33 cellular contexts compared by ENCODE assay signal in the genomic region with DNA sequence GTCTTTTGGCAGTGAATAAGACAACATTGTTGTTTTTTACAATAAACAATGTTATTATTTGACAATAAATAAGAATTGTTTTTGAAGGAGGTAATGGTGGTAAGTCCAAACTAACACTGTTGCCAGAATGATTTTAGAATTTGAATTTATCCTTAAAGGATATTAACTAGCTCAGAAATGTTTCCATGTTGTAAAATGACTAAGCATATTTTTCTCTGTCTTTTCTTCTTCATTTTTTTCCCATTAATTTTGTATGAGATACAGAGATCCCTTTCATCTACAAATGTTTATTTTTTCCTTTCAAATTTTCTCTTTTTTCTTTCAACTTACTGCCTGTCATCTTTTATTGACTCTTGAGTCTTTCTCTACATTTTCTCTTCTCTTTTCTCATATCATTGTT.
"Had no signal": no experiment of that assay in that cellular context is flagged by ENCODE, and none has a peak within 500 bp of the region (broad histone marks: within the 10 kb centered on the region; RNA-seq: fewer than 3 reads in every experiment).

No MANE protein-coding gene starts in this region.

- H3K36me3 Mint-ChIP-seq: activated CD4-positive, alpha-beta memory T cell treated with anti-CD3 and anti-CD28 coated beads for 36 hours; activated naive CD4-positive, alpha-beta T cell treated with anti-CD3 and anti-CD28 coated beads, Interleukin-2, amount 50 U/mL, for 72 hours had no signal

- H3K4me3 ChIP-seq: ascending aorta, body of pancreas, Peyer's patch, SJCRH30 had no signal

- H3K9me3 ChIP-seq: ascending aorta, body of pancreas, Peyer's patch, SJCRH30 had no signal

- H3K27ac Mint-ChIP-seq: activated CD4-positive, alpha-beta memory T cell treated with anti-CD3 and anti-CD28 coated beads for 36 hours; activated CD4-positive, alpha-beta T cell treated with anti-CD3 and anti-CD28 coated beads, Interleukin-2, amount 10 ng/mL, durations not matched to agents 7 days and 5 days; activated naive CD8-positive, alpha-beta T cell treated with anti-CD3 and anti-CD28 coated beads, Interleukin-2, amount 50 U/mL, for 24 hours; T-helper 17 cell had no signal

- H3K27me3 Mint-ChIP-seq: activated CD4-positive, alpha-beta memory T cell treated with anti-CD3 and anti-CD28 coated beads for 36 hours; activated CD4-positive, alpha-beta T cell treated with anti-CD3 and anti-CD28 coated beads, Interleukin-2, amount 10 ng/mL, durations not matched to agents 7 days and 5 days; activated naive CD8-positive, alpha-beta T cell treated with anti-CD3 and anti-CD28 coated beads, Interleukin-2, amount 50 U/mL, for 24 hours had no signal

- H3K9me3 Mint-ChIP-seq: activated CD4-positive, alpha-beta memory T cell treated with anti-CD3 and anti-CD28 coated beads for 36 hours; activated naive CD4-positive, alpha-beta T cell treated with anti-CD3 and anti-CD28 coated beads, Interleukin-2, amount 50 U/mL, for 72 hours; activated naive CD8-positive, alpha-beta T cell treated with anti-CD3 and anti-CD28 coated beads, Interleukin-2, amount 50 U/mL, for 24 hours; activated T-cell treated with anti-CD3 and anti-CD28 coated beads, Interleukin-2, amount 50 U/mL, for 4 hours had no signal

- H3K4me1 ChIP-seq: body of pancreas, Peyer's patch had no signal

- FAIRE-seq: bronchial epithelial cell, TTC549 had no signal

- H3K36me3 ChIP-seq: ascending aorta, Peyer's patch, SJCRH30 had no signal

- H3K4me1 Mint-ChIP-seq: activated CD4-positive, alpha-beta T cell treated with anti-CD3 and anti-CD28 coated beads, Interleukin-2, amount 10 ng/mL, durations not matched to agents 7 days and 5 days; activated naive CD8-positive, alpha-beta T cell treated with anti-CD3 and anti-CD28 coated beads, Interleukin-2, amount 50 U/mL, for 24 hours had no signal

- DNase-seq: activated CD4-positive, alpha-beta memory T cell treated with anti-CD3 and anti-CD28 coated beads for 36 hours; activated CD4-positive, alpha-beta T cell treated with anti-CD3 and anti-CD28 coated beads, Interleukin-2, amount 10 ng/mL, durations not matched to agents 7 days and 5 days; activated CD4-positive, CD25-positive, alpha-beta regulatory T cell; activated CD8-positive, alpha-beta memory T cell treated with anti-CD3 and anti-CD28 coated beads for 24 hours; activated effector memory CD4-positive, alpha-beta T cell treated with anti-CD3 and anti-CD28 coated beads, Interleukin-2, amount 50 U/mL, for 16 hours; activated naive CD4-positive, alpha-beta T cell treated with Interleukin-2 at 50 U/mL for 16 hours; activated naive CD8-positive, alpha-beta T cell treated with anti-CD3 and anti-CD28 coated beads, Interleukin-2, amount 50 U/mL, for 24 hours; activated T-cell treated with anti-CD3 and anti-CD28 coated beads, Interleukin-2, amount 50 U/mL, for 4 hours; amniotic stem cell; body of pancreas; central memory CD4-positive, alpha-beta T cell; MV-4-11; NCI-H1092 treated with DMSO at 0.1 percent for 48 hours; NCI-H1417 treated with DMSO at 0.1 percent for 48 hours; NCI-H1694; NCI-H2029; NCI-H2107; NCI-H2171 treated with DMSO at 0.1 percent for 48 hours; NCI-H345; NCI-H510A treated with DMSO at 0.1 percent for 48 hours; NCI-H69; NK-92 treated with Interleukin-12 subunit alpha and Interleukin-12 subunit beta, amount 100 ng/mL, for 24 hours; OCI-M1; Peyer's patch; Right ventricle myocardium superior; SJCRH30; T-helper 17 cell; T1000 had no signal

- H3K27me3 ChIP-seq: ascending aorta, body of pancreas, Peyer's patch, SJCRH30 had no signal

- H3K4me3 Mint-ChIP-seq: activated CD4-positive, alpha-beta memory T cell treated with anti-CD3 and anti-CD28 coated beads for 36 hours; activated CD4-positive, alpha-beta T cell treated with anti-CD3 and anti-CD28 coated beads, Interleukin-2, amount 10 ng/mL, durations not matched to agents 7 days and 5 days; activated naive CD8-positive, alpha-beta T cell treated with anti-CD3 and anti-CD28 coated beads, Interleukin-2, amount 50 U/mL, for 24 hours; activated T-cell treated with anti-CD3 and anti-CD28 coated beads, Interleukin-2, amount 50 U/mL, for 4 hours; T-helper 17 cell had no signal

- ATAC-seq: activated naive CD4-positive, alpha-beta T cell treated with anti-CD3 and anti-CD28 coated beads, Interleukin-2, amount 50 U/mL, for 72 hours; activated naive CD8-positive, alpha-beta T cell treated with anti-CD3 and anti-CD28 coated beads, Interleukin-2, amount 50 U/mL, for 24 hours; activated T-cell treated with anti-CD3 and anti-CD28 coated beads, Interleukin-2, amount 50 U/mL, for 4 hours; body of pancreas; T-helper 17 cell had no signal

- H3K27ac ChIP-seq: ascending aorta, body of pancreas, Peyer's patch, RWPE1, SJCRH30 had no signal
